ENCODE assay signal across 9 cellular contexts in the genomic region with DNA sequence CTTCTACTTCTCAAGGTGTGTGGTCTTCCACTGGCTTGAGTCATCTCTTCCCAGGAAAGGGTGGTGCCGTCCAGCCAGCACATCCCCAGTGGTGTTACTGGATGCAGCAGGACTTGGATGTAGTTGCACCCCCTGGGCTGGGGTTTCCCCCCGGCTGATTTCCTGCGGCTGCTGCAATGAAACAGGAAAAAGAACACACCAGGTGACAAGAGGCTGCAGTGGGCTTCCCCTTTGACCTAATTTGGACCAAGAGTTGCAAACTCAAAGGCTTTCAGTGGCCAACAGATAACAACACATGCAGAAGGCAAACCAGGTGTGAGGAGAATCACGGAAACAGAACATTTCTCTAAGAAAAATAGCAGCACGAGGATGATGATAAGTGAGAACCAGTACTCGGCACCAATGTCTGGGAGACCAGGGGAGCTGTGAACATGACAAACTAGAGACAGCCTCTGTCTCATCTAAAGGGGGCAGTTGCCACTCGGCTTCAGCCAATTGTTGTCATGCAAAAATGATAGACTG.
DNase-seq lines count a peak whose midpoint lies in the region; ATAC-seq and TF ChIP-seq lines count a peak whose summit lies in the region.
"Had no signal": no experiment of that assay in that cellular context is flagged by ENCODE, and none has a peak within 500 bp of the region (broad histone marks: within the 10 kb centered on the region; RNA-seq: fewer than 3 reads in every experiment).

No MANE protein-coding gene starts in this region.

- no peaks in the 10 kb centered on the region for H3K79me2 ChIP-seq in GM23338 (replicated peaks; ENCODE audit: insufficient read depth)
- H3K79me2 ChIP-seq in OCI-LY1 (ENCODE audit: insufficient read depth, low read length) = no peaks in the 10 kb centered on the region

- H3K36me3 ChIP-seq in GM23338 (ENCODE audit: insufficient read depth) (no peaks in the 10 kb centered on the region; the same call in 1 of the 2 replicates), OCI-LY1 (ENCODE audit: insufficient read depth, low read length) (no peaks in the 10 kb centered on the region), BE2C (no peaks in the 10 kb centered on the region)
- H3K36me3 ChIP-seq: tibial nerve had no signal

- H2AFZ ChIP-seq in GM23338 = no peak overlapping the region
- H2AFZ ChIP-seq in OCI-LY1 (ENCODE audit: low read length) = no peak overlapping the region

- intact Hi-C loops in left ventricle myocardium superior (cut with micrococcal nuclease) = no loop called here

- H3K9me3 ChIP-seq in OCI-LY1 (ENCODE audit: low read length) = no peaks in the 10 kb centered on the region
- H3K9me3 ChIP-seq in BE2C = no peaks in the 10 kb centered on the region

- peak; percentile 34 for DNase-seq in GM23338 (ENCODE audit: low spot score)
- DNase-seq in iPS-NIHi7 (ENCODE audit: extremely low spot score) = peak; percentile 58
- no peak for DNase-seq in left ventricle myocardium superior
- no peak for DNase-seq in BE2C
- DNase-seq in SHP77 treated with DMSO at 0.1 percent for 48 hours (lab: John Stamatoyannopoulos, UW) = no peak

- ATAC-seq in GM18519 (IDR thresholded peaks at IDR 0.05; ENCODE audit: low FRiP score, unreplicated experiment) (peak; percentile 66), GM23338 (peak; percentile 79), SK-N-SH treated with all-trans-retinoic acid at 6 μM for 48 hours (no peak), left ventricle myocardium superior (no peak)

- H4K20me1 ChIP-seq in GM23338 (replicated peaks; ENCODE audit: insufficient read depth) (no peaks in the 10 kb centered on the region), OCI-LY1 (ENCODE audit: insufficient read depth, low read length) (no peaks in the 10 kb centered on the region)

- H3K4me1 ChIP-seq in GM23338 (ENCODE audit: insufficient read depth) (peaks cover 17% of the 10 kb centered on the region), OCI-LY1 (ENCODE audit: insufficient read depth, low read length, severe bottlenecking) (peaks cover 13% of the 10 kb centered on the region), BE2C (peaks cover 2% of the 10 kb centered on the region; the same call in 1 of the 2 replicates)

- no peaks in the 10 kb centered on the region for H3K9me3 Mint-ChIP-seq in GM23338

- H3K9me2 ChIP-seq in GM23338 (ENCODE audit: insufficient read depth) (no peaks in the 10 kb centered on the region), OCI-LY1 (ENCODE audit: low read depth, low read length) (no peaks in the 10 kb centered on the region)

- H3K27me3 ChIP-seq in GM23338 (ENCODE audit: insufficient read depth) (no peaks in the 10 kb centered on the region), OCI-LY1 (ENCODE audit: insufficient read depth, low read length) (no peaks in the 10 kb centered on the region), BE2C (no peaks in the 10 kb centered on the region)
- H3K27me3 ChIP-seq: tibial nerve had no signal

- H3K4me3 ChIP-seq in GM23338 = no peak overlapping the region
- H3K4me3 ChIP-seq in OCI-LY1 (ENCODE audit: low read depth, low read length, poor library complexity, severe bottlenecking) = no peak overlapping the region
- H3K4me3 ChIP-seq in BE2C (ENCODE audit: low read depth, low read length) = no peak overlapping the region
- H3K4me3 ChIP-seq: tibial nerve had no signal

- peaks cover 11% of the 10 kb centered on the region for H3K4me1 Mint-ChIP-seq in GM23338

- no peaks in the 10 kb centered on the region for H3K36me3 Mint-ChIP-seq in GM23338 (ENCODE audit: low read depth)

- TF ChIP-seq CTCF in GM23338 (conservative IDR thresholded peaks at IDR 0.05; ENCODE audit: low read depth in 2 of 2) (no peak), OCI-LY1 (IDR thresholded peaks at IDR 0.05; ENCODE audit: low read length) (no peak), BE2C (IDR thresholded peaks at IDR 0.05; ENCODE audit: low read depth, low read length) (no peak)

- peak overlapping the region; percentile 33; the same call in 1 of the 2 replicates for H3K27ac Mint-ChIP-seq in GM23338

- H3K4me2 ChIP-seq in GM23338 (peak overlapping the region; percentile 40; the same call in 1 of the 2 replicates), OCI-LY1 (ENCODE audit: low read length) (peak overlapping the region; percentile 0; the same call in 1 of the 2 replicates)

- peak overlapping the region; percentile 34; the same call in 1 of the 2 replicates for H3K27ac ChIP-seq in GM23338 (ENCODE audit: low read depth)
- peak overlapping the region; percentile 61 for H3K27ac ChIP-seq in OCI-LY1 (ENCODE audit: low read depth, low read length, poor library complexity, severe bottlenecking)
- H3K27ac ChIP-seq: tibial nerve had no signal

- no peak overlapping the region for H3K4me3 Mint-ChIP-seq in GM23338

- no peak overlapping the region for H3K9ac ChIP-seq in OCI-LY1 (ENCODE audit: low read length)

- peaks cover 9% of the 10 kb centered on the region for H3K27me3 Mint-ChIP-seq in GM23338 (ENCODE audit: insufficient read depth, low read depth, poor library complexity)

- H3F3A ChIP-seq in GM23338 (replicated peaks; ENCODE audit: low read depth) (no peaks in the 10 kb centered on the region; the same call in 1 of the 2 replicates), OCI-LY1 (ENCODE audit: insufficient read depth, low read length) (no peaks in the 10 kb centered on the region)

TF ChIP-seq in GM23338, 12 proteins besides CTCF, POLR2A, EP300 and RAD21 (continues in another document):
- TF ChIP-seq STAT1 (IDR thresholded peaks at IDR 0.05; ENCODE audit: unreplicated experiment) (no peak), EZH2 (IDR thresholded peaks at IDR 0.05; ENCODE audit: low read depth, unreplicated experiment) (no peak), EZH2phosphoT487 (IDR thresholded peaks at IDR 0.05; ENCODE audit: unreplicated experiment) (no peak)
- TF ChIP-seq, protein P1, sequence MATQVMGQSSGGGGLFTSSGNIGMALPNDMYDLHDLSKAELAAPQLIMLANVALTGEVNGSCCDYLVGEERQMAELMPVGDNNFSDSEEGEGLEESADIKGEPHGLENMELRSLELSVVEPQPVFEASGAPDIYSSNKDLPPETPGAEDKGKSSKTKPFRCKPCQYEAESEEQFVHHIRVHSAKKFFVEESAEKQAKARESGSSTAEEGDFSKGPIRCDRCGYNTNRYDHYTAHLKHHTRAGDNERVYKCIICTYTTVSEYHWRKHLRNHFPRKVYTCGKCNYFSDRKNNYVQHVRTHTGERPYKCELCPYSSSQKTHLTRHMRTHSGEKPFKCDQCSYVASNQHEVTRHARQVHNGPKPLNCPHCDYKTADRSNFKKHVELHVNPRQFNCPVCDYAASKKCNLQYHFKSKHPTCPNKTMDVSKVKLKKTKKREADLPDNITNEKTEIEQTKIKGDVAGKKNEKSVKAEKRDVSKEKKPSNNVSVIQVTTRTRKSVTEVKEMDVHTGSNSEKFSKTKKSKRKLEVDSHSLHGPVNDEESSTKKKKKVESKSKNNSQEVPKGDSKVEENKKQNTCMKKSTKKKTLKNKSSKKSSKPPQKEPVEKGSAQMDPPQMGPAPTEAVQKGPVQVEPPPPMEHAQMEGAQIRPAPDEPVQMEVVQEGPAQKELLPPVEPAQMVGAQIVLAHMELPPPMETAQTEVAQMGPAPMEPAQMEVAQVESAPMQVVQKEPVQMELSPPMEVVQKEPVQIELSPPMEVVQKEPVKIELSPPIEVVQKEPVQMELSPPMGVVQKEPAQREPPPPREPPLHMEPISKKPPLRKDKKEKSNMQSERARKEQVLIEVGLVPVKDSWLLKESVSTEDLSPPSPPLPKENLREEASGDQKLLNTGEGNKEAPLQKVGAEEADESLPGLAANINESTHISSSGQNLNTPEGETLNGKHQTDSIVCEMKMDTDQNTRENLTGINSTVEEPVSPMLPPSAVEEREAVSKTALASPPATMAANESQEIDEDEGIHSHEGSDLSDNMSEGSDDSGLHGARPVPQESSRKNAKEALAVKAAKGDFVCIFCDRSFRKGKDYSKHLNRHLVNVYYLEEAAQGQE (IDR thresholded peaks at IDR 0.05; ENCODE audit: unreplicated experiment) = no peak

TF ChIP-seq in SK-N-SH treated with all-trans-retinoic acid at 6 μM for 48 hours, 23 proteins besides CTCF, POLR2A, EP300 and RAD21:
- TF ChIP-seq ISL1 (CRISPR knock-in tag; IDR thresholded peaks at IDR 0.05) = no peak
- no peak for TF ChIP-seq PPARA (CRISPR knock-in tag; IDR thresholded peaks at IDR 0.05; ENCODE audit: borderline replicate concordance)
- no peak for TF ChIP-seq OSR1 (CRISPR knock-in tag; IDR thresholded peaks at IDR 0.05)
TF ChIP-seq in SK-N-SH treated with all-trans-retinoic acid at 6 μM for 48 hours: peak in this region for 0.

Comparison
In these comparisons a context has a peak if more than half of its experiments do, and no peak if none do; other contexts are left out.
1. ATAC-seq: peak in GM18519 (single experiment) and GM23338 (single experiment); none in SK-N-SH treated with all-trans-retinoic acid at 6 μM for 48 hours (single experiment) and left ventricle myocardium superior (single experiment).
2. DNase-seq: peak in GM23338 (single experiment) and iPS-NIHi7 (single experiment); none in left ventricle myocardium superior (single experiment), BE2C (single experiment) and SHP77 treated with DMSO at 0.1 percent for 48 hours (single experiment).